Comparison of ENCODE assay signal across 40 cellular contexts in the genomic region with DNA sequence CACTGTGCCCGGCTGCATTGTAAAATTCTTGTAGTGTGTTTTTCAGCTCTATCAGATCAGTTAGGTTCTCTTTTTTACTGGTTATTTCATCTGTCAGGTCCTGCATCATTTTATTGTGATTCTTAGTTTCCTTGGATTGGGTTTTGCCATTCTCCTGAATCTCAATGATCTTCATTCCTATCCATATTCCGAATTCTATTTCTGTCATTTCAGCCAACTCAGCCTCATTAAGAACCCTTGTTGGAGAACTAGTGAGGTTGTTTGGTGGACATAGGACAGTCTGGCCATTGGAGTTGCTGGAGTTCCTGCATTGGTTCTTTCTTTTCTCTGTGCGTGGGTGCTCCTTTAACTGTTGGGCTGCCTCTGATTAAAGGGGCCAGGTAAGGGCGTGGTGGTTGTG.
"Had no signal": no experiment of that assay in that cellular context is flagged by ENCODE, and none has a peak within 500 bp of the region (broad histone marks: within the 10 kb centered on the region; RNA-seq: fewer than 3 reads in every experiment).

No MANE protein-coding gene starts in this region.

- H3K27me3 ChIP-seq: adrenal gland, ascending aorta, body of pancreas, brain microvascular endothelial cell, breast epithelium, cardiac muscle cell had no signal

- H3K27ac Mint-ChIP-seq: activated naive CD4-positive, alpha-beta T cell treated with anti-CD3 and anti-CD28 coated beads for 36 hours; activated naive CD4-positive, alpha-beta T cell treated with anti-CD3 and anti-CD28 coated beads, Interleukin-2, amount 10 ng/mL, durations not matched to agents 7 days and 5 days; activated naive CD4-positive, alpha-beta T cell treated with anti-CD3 and anti-CD28 coated beads, Interleukin-2, amount 50 U/mL, for 24 hours; activated naive CD4-positive, alpha-beta T cell treated with anti-CD3 and anti-CD28 coated beads, Interleukin-2, amount 50 U/mL, for 72 hours; activated naive CD8-positive, alpha-beta T cell; activated naive CD8-positive, alpha-beta T cell treated with anti-CD3 and anti-CD28 coated beads for 36 hours; activated naive CD8-positive, alpha-beta T cell treated with anti-CD3 and anti-CD28 coated beads, Interleukin-2, amount 10 ng/mL, durations not matched to agents 7 days and 5 days; activated naive CD8-positive, alpha-beta T cell treated with anti-CD3 and anti-CD28 coated beads, Interleukin-2, amount 50 U/mL, for 24 hours; activated T-cell treated with anti-CD3 and anti-CD28 coated beads, Interleukin-2, amount 50 U/mL, for 24 hours; activated T-cell treated with anti-CD3 and anti-CD28 coated beads, Interleukin-2, amount 50 U/mL, for 72 hours; activated T-helper 1 cell treated with anti-CD3 and anti-CD28 coated beads, Interleukin-12 subunit alpha, Interleukin-12 subunit beta, Interleukin-2, Interleukin-4 antibody, amounts not matched to agents 30 ng/mL and 10 ng/mL and 1 ng/mL, durations not matched to agents 14 hours and 24 hours and 36 hours; activated T-helper 17 cell treated with anti-CD3 and anti-CD28 coated beads, Interleukin-2, amount 50 U/mL, for 72 hours; activated T-helper 2 cell treated with anti-CD3 and anti-CD28 coated beads, Interferon-gamma antibody, Interleukin-2, Interleukin-4, amounts not matched to agents 10 μg/mL and 5 μg/mL and 100 μg/mL, durations not matched to agents 14 hours and 24 hours and 36 hours; brain had no signal

- DNase-seq: activated effector memory CD4-positive, alpha-beta T cell treated with anti-CD3 and anti-CD28 coated beads, Interleukin-2, amount 50 U/mL, for 16 hours; activated effector memory CD4-positive, alpha-beta T cell treated with Interleukin-2 at 50 U/mL for 16 hours; activated gamma-delta T cell; activated gamma-delta T cell treated with Interleukin-2 at 50 U/mL for 16 hours; activated naive CD4-positive, alpha-beta T cell; activated naive CD4-positive, alpha-beta T cell treated with anti-CD3 and anti-CD28 coated beads for 36 hours; activated naive CD4-positive, alpha-beta T cell treated with anti-CD3 and anti-CD28 coated beads, Interleukin-2, amount 10 ng/mL, durations not matched to agents 7 days and 5 days; activated naive CD4-positive, alpha-beta T cell treated with anti-CD3 and anti-CD28 coated beads, Interleukin-2, amount 50 U/mL, for 16 hours; activated naive CD4-positive, alpha-beta T cell treated with Interleukin-2 at 50 U/mL for 16 hours; activated naive CD8-positive, alpha-beta T cell treated with anti-CD3 and anti-CD28 coated beads for 36 hours; activated naive CD8-positive, alpha-beta T cell treated with anti-CD3 and anti-CD28 coated beads, Interleukin-2, amount 10 ng/mL, durations not matched to agents 7 days and 5 days; activated naive CD8-positive, alpha-beta T cell treated with anti-CD3 and anti-CD28 coated beads, Interleukin-2, amount 50 U/mL, for 24 hours; activated T-cell treated with anti-CD3 and anti-CD28 coated beads, Interleukin-2, amount 50 U/mL, for 1 hour; activated T-cell treated with anti-CD3 and anti-CD28 coated beads, Interleukin-2, amount 50 U/mL, for 24 hours; activated T-cell treated with anti-CD3 and anti-CD28 coated beads, Interleukin-2, amount 50 U/mL, for 4 hours; activated T-cell treated with anti-CD3 and anti-CD28 coated beads, Interleukin-2, amount 50 U/mL, for 48 hours; activated T-cell treated with anti-CD3 and anti-CD28 coated beads, Interleukin-2, amount 50 U/mL, for 72 hours; adrenal gland; amniotic stem cell; amygdala; anterior cingulate cortex; aorta; body of pancreas; brain microvascular endothelial cell; caudate nucleus; central memory CD4-positive, alpha-beta T cell; cerebellar nuclear complex had no signal

- H3K9me3 Mint-ChIP-seq: activated naive CD4-positive, alpha-beta T cell treated with anti-CD3 and anti-CD28 coated beads for 36 hours; activated naive CD4-positive, alpha-beta T cell treated with anti-CD3 and anti-CD28 coated beads, Interleukin-2, amount 50 U/mL, for 24 hours; activated naive CD4-positive, alpha-beta T cell treated with anti-CD3 and anti-CD28 coated beads, Interleukin-2, amount 50 U/mL, for 72 hours; activated naive CD8-positive, alpha-beta T cell treated with anti-CD3 and anti-CD28 coated beads for 36 hours; activated naive CD8-positive, alpha-beta T cell treated with anti-CD3 and anti-CD28 coated beads, Interleukin-2, amount 50 U/mL, for 24 hours; activated T-cell treated with anti-CD3 and anti-CD28 coated beads, Interleukin-2, amount 50 U/mL, for 24 hours; activated T-cell treated with anti-CD3 and anti-CD28 coated beads, Interleukin-2, amount 50 U/mL, for 4 hours; activated T-cell treated with anti-CD3 and anti-CD28 coated beads, Interleukin-2, amount 50 U/mL, for 72 hours; activated T-helper 1 cell treated with anti-CD3 and anti-CD28 coated beads, Interleukin-12 subunit alpha, Interleukin-12 subunit beta, Interleukin-2, Interleukin-4 antibody, amounts not matched to agents 30 ng/mL and 10 ng/mL and 1 ng/mL, durations not matched to agents 14 hours and 24 hours and 36 hours; activated T-helper 17 cell treated with anti-CD3 and anti-CD28 coated beads, Interleukin-2, amount 50 U/mL, for 72 hours; activated T-helper 2 cell treated with anti-CD3 and anti-CD28 coated beads, Interferon-gamma antibody, Interleukin-2, Interleukin-4, amounts not matched to agents 10 μg/mL and 5 μg/mL and 100 μg/mL, durations not matched to agents 14 hours and 24 hours and 36 hours; central memory CD8-positive, alpha-beta T cell had no signal

- FAIRE-seq: astrocyte, bronchial epithelial cell had no signal

- H3K36me3 Mint-ChIP-seq: activated naive CD4-positive, alpha-beta T cell treated with anti-CD3 and anti-CD28 coated beads, Interleukin-2, amount 50 U/mL, for 24 hours; activated naive CD4-positive, alpha-beta T cell treated with anti-CD3 and anti-CD28 coated beads, Interleukin-2, amount 50 U/mL, for 72 hours; activated naive CD8-positive, alpha-beta T cell; activated naive CD8-positive, alpha-beta T cell treated with anti-CD3 and anti-CD28 coated beads for 36 hours; activated naive CD8-positive, alpha-beta T cell treated with anti-CD3 and anti-CD28 coated beads, Interleukin-2, amount 10 ng/mL, durations not matched to agents 7 days and 5 days; brain had no signal

- ATAC-seq: activated naive CD4-positive, alpha-beta T cell treated with anti-CD3 and anti-CD28 coated beads, Interleukin-2, amount 50 U/mL, for 72 hours; activated naive CD8-positive, alpha-beta T cell treated with anti-CD3 and anti-CD28 coated beads, Interleukin-2, amount 50 U/mL, for 24 hours; activated T-cell treated with anti-CD3 and anti-CD28 coated beads, Interleukin-2, amount 50 U/mL, for 4 hours; activated T-cell treated with anti-CD3 and anti-CD28 coated beads, Interleukin-2, amount 50 U/mL, for 72 hours; activated T-helper 17 cell treated with anti-CD3 and anti-CD28 coated beads, Interleukin-2, amount 50 U/mL, for 72 hours; body of pancreas had no signal

- H3K27ac ChIP-seq: adrenal gland, ascending aorta, body of pancreas, brain microvascular endothelial cell, breast epithelium, cardiac muscle cell had no signal

- H3K4me1 ChIP-seq: breast epithelium had no signal

- H3K4me3 Mint-ChIP-seq: activated naive CD4-positive, alpha-beta T cell treated with anti-CD3 and anti-CD28 coated beads for 36 hours; activated naive CD4-positive, alpha-beta T cell treated with anti-CD3 and anti-CD28 coated beads, Interleukin-2, amount 10 ng/mL, durations not matched to agents 7 days and 5 days; activated naive CD4-positive, alpha-beta T cell treated with anti-CD3 and anti-CD28 coated beads, Interleukin-2, amount 50 U/mL, for 24 hours; activated naive CD8-positive, alpha-beta T cell; activated naive CD8-positive, alpha-beta T cell treated with anti-CD3 and anti-CD28 coated beads for 36 hours; activated naive CD8-positive, alpha-beta T cell treated with anti-CD3 and anti-CD28 coated beads, Interleukin-2, amount 10 ng/mL, durations not matched to agents 7 days and 5 days; activated naive CD8-positive, alpha-beta T cell treated with anti-CD3 and anti-CD28 coated beads, Interleukin-2, amount 50 U/mL, for 24 hours; activated T-cell treated with anti-CD3 and anti-CD28 coated beads, Interleukin-2, amount 50 U/mL, for 24 hours; activated T-cell treated with anti-CD3 and anti-CD28 coated beads, Interleukin-2, amount 50 U/mL, for 4 hours; activated T-cell treated with anti-CD3 and anti-CD28 coated beads, Interleukin-2, amount 50 U/mL, for 72 hours; activated T-helper 1 cell treated with anti-CD3 and anti-CD28 coated beads, Interleukin-12 subunit alpha, Interleukin-12 subunit beta, Interleukin-2, Interleukin-4 antibody, amounts not matched to agents 30 ng/mL and 10 ng/mL and 1 ng/mL, durations not matched to agents 14 hours and 24 hours and 36 hours; activated T-helper 17 cell treated with anti-CD3 and anti-CD28 coated beads, Interleukin-2, amount 50 U/mL, for 72 hours; brain; central memory CD8-positive, alpha-beta T cell had no signal

- H3K36me3 ChIP-seq: adrenal gland, ascending aorta, brain microvascular endothelial cell, breast epithelium, cardiac muscle cell had no signal

- H3K4me3 ChIP-seq: adrenal gland, ascending aorta, body of pancreas, breast epithelium, cardiac muscle cell had no signal

- H3K4me1 Mint-ChIP-seq: activated naive CD4-positive, alpha-beta T cell treated with anti-CD3 and anti-CD28 coated beads, Interleukin-2, amount 10 ng/mL, durations not matched to agents 7 days and 5 days; activated naive CD4-positive, alpha-beta T cell treated with anti-CD3 and anti-CD28 coated beads, Interleukin-2, amount 50 U/mL, for 24 hours; activated naive CD8-positive, alpha-beta T cell treated with anti-CD3 and anti-CD28 coated beads for 36 hours; activated naive CD8-positive, alpha-beta T cell treated with anti-CD3 and anti-CD28 coated beads, Interleukin-2, amount 10 ng/mL, durations not matched to agents 7 days and 5 days; activated naive CD8-positive, alpha-beta T cell treated with anti-CD3 and anti-CD28 coated beads, Interleukin-2, amount 50 U/mL, for 24 hours; brain; central memory CD8-positive, alpha-beta T cell had no signal

- H3K9me3 ChIP-seq: adrenal gland, ascending aorta, body of pancreas, breast epithelium had no signal
